In the genomic region with DNA sequence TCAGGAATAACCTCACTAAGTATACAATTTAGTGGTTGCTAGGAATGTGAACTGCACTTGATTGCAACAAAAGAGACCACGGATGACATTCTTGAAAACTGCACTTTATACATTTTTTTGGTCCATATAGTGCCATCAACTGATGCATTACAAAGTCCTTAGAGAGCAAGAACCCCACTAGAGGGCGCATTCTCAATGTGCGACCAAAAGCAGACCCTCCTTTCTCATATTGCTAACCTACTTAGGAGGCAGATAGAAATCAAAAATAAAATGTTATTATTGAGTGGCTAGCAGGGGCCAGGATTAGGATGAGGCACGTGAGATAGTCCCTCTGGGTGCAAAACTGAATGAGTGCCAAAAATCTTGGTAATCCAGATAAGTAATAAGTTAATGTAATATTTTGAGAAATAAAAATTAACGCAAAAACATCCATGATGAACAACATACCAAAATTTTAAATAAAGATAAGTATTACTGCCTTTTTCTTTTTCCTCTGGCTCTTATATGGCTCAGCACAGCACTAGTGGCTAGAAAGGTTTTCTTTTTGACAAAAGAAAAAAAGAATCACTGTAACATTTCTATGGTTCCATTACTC, we compare ENCODE assay signal across 7 cellular contexts.
DNase-seq lines count a peak whose midpoint lies in the region; ATAC-seq and TF ChIP-seq lines count a peak whose summit lies in the region.

No MANE protein-coding gene starts in this region.

- H3K4me1 ChIP-seq in body of pancreas, result no peaks in the 10 kb centered on the region
- H3K4me1 ChIP-seq in mesenchymal stem cell (ENCODE audit: control insufficient read depth, insufficient read depth, low read depth, low read length), result peaks cover 2% of the 10 kb centered on the region

- no peak for TF ChIP-seq POLR2A in body of pancreas (IDR thresholded peaks at IDR 0.05)

- no peak overlapping the region for H2BK15ac ChIP-seq in mesenchymal stem cell (ENCODE audit: low read depth, poor library complexity, severe bottlenecking)

- intact Hi-C loops in body of pancreas (cut with DNase I), result no loop called here

- no peak overlapping the region for H2BK120ac ChIP-seq in mesenchymal stem cell (ENCODE audit: low read depth, low read length)

- 24 to 29% methylated on average over 5 of the region's 5 CpGs for WGBS in body of pancreas, 2 donors
- WGBS in mesenchymal stem cell, result 25% methylated on average over 2 of the region's 5 CpGs

- H3K4me2 ChIP-seq in mesenchymal stem cell (ENCODE audit: low read length, poor library complexity, severe bottlenecking), result no peak overlapping the region

- H4K8ac ChIP-seq in mesenchymal stem cell (ENCODE audit: low read length), result no peak overlapping the region

- no peak overlapping the region for H2BK5ac ChIP-seq in mesenchymal stem cell (ENCODE audit: low read depth, low read length, poor library complexity, severe bottlenecking)

- no peak overlapping the region for H3K4ac ChIP-seq in mesenchymal stem cell (ENCODE audit: low read depth in 1 of 2, low read length in 2 of 2)

- H4K91ac ChIP-seq in mesenchymal stem cell (ENCODE audit: low read length), result no peak overlapping the region

- H3K14ac ChIP-seq in mesenchymal stem cell (ENCODE audit: low read length in 2 of 2), result no peak overlapping the region

- H3K9ac ChIP-seq in mesenchymal stem cell (ENCODE audit: low read length), result no peak overlapping the region

- no peak overlapping the region for H3K23ac ChIP-seq in mesenchymal stem cell (ENCODE audit: low read length in 2 of 2)

- H3K27ac ChIP-seq in body of pancreas (no peak overlapping the region), mesenchymal stem cell (ENCODE audit: low read length, poor library complexity, severe bottlenecking) (no peak overlapping the region)

- H3K79me1 ChIP-seq in mesenchymal stem cell (replicated peaks; ENCODE audit: low read length, poor library complexity, severe bottlenecking), result no peaks in the 10 kb centered on the region

- no peaks in the 10 kb centered on the region for H3K36me3 ChIP-seq in body of pancreas (replicated peaks in 1 of 2; ENCODE audit: insufficient read depth in 1 of 2, low read depth in 2 of 2)
- no peaks in the 10 kb centered on the region for H3K36me3 ChIP-seq in mesenchymal stem cell (ENCODE audit: control insufficient read depth in 1 of 2, insufficient read depth in 2 of 2, low read depth in 1 of 2, low read length in 2 of 2)

- no peak overlapping the region for H2AK5ac ChIP-seq in mesenchymal stem cell (ENCODE audit: low read length, severe bottlenecking)

- H3K18ac ChIP-seq in mesenchymal stem cell (ENCODE audit: low read depth in 1 of 2, low read length in 2 of 2), result no peak overlapping the region

- H3K9me3 ChIP-seq in body of pancreas (no peaks in the 10 kb centered on the region), mesenchymal stem cell (ENCODE audit: control insufficient read depth, low read length) (no peaks in the 10 kb centered on the region)

- DNase-seq in DMS 273 (lab: John Stamatoyannopoulos, UW; ENCODE audit: unreplicated experiment), result peak; percentile 75
- DNase-seq in NCI-H2227 treated with DMSO at 0.1 percent for 48 hours (lab: John Stamatoyannopoulos, UW), result peak; percentile 6
- DNase-seq in body of pancreas, result peak in 3 of 4 donors; percentile 14 to 37 (median 18)
- peak; percentile 71 for DNase-seq in mesenchymal stem cell
- DNase-seq in activated effector memory CD4-positive, alpha-beta T cell treated with Interleukin-2 at 50 U/mL for 16 hours, result no peak

- no peak overlapping the region for H2BK12ac ChIP-seq in mesenchymal stem cell (ENCODE audit: low read length in 2 of 2)

- H3K27me3 ChIP-seq in body of pancreas, result no peaks in the 10 kb centered on the region
- H3K27me3 ChIP-seq in mesenchymal stem cell (ENCODE audit: control insufficient read depth in 1 of 2, insufficient read depth in 1 of 2, low read length in 2 of 2), result no peaks in the 10 kb centered on the region

- TF ChIP-seq CTCF in body of pancreas (IDR thresholded peaks at IDR 0.05), result peak in 6 of 7 experiments; percentile 17 to 40 (median 26)

- ATAC-seq in GM18517 (IDR thresholded peaks at IDR 0.05; ENCODE audit: unreplicated experiment), result peak; percentile 95
- peak; percentile 89 for ATAC-seq in HG02973 (IDR thresholded peaks at IDR 0.05; ENCODE audit: unreplicated experiment)
- no peak for ATAC-seq in body of pancreas

- no peak overlapping the region for H2AFZ ChIP-seq in mesenchymal stem cell (ENCODE audit: low read depth, low read length)

- H3K4me3 ChIP-seq in body of pancreas (no peak overlapping the region), mesenchymal stem cell (ENCODE audit: insufficient read depth in 1 of 2, low read depth in 1 of 2, low read length in 2 of 2) (no peak overlapping the region)
